In genomic region chr16:62832214-62832613, GRCh38 we compare ENCODE assay signal across 1 cellular context.
TF ChIP-seq lines count a peak whose summit lies in the region.

No MANE protein-coding gene starts in this region.

TF ChIP-seq in GM23338, 12 proteins besides CTCF, POLR2A, EP300 and RAD21 (continued from another document):
- TF ChIP-seq REST (IDR thresholded peaks at IDR 0.05; ENCODE audit: unreplicated experiment) (no peak), ETS1 (IDR thresholded peaks at IDR 0.05) (no peak), ZNF462 (CRISPR knock-in tag; IDR thresholded peaks at IDR 0.05) (no peak)
